Comparison of ENCODE assay signal across 8 cellular contexts in the genomic region with DNA sequence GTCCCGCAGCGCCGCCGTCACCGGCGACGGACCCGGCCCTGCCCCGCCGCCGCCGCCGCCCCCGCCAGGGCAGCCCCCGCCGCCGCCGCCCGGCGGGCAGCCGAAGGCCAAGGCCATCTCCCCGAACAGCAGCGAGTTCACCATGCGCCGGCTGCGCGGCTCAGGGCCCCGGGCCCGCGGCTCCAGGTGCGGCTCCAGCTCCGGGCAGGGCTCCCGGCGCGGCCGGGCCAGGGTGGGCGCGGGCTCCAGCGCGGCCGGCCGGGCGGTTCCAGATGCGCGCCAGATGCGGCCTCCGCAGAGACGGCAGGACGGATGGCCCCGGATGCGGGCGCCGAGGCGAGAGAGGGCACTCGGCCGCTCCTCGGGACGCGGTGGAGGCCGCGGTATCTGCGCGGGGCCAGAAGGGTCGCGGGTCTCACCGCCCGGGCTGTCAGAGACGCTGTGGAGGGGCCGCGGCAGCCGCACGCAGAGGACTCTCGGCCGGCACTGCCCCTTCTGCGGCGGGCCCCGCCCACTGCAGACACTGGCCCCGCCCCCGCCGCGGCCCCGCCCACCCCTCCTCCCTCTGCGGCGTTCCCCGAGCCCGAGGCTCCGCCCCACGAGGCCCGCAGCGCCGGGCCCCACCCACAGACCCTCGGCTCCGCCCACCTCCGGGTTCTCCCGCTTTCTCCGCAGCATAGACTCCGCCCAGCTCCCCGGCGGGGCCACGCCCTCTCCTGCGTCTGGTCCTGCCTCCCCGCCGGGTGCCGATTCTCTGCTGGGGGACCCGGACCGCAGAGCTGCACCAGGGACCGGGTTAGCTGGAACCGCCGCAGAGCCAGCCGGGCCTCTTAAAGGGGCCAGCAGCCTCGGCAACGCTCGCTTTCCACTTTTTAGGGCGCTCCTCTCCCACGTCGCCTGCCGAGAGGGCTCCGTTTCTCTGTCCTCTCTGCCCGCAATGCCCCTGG. TPM values are rescaled to one million over a fixed set of nuclear protein-coding genes. Genes with fewer than 3 reads are reported as not detected.
DNase-seq lines count a peak whose midpoint lies in the region; ATAC-seq, FAIRE-seq and TF ChIP-seq lines count a peak whose summit lies in the region.

A gene (minus strand): TSS at position 488 of the 947 bp plus-strand sequence. CDS start 344 bp downstream, at position 144.

- DNase-seq in GM19239 (ENCODE audit: insufficient read length, low spot score): peak; percentile 98
- DNase-seq in NCI-H774 (lab: John Stamatoyannopoulos, UW): peak; percentile 70
- DNase-seq in activated CD4-positive, alpha-beta memory T cell treated with anti-CD3 and anti-CD28 coated beads, Interleukin-2, amount 10 ng/mL, durations not matched to agents 7 days and 5 days: peak; percentile 97
- peak; percentile 95 to 100 (median 98) for DNase-seq in dorsolateral prefrontal cortex
- DNase-seq in lower leg skin (ENCODE audit: low spot score in 2 of 2): peak; percentile 97 to 100
- DNase-seq in stimulated activated CD4-positive, alpha-beta T cell treated with anti-CD3 and anti-CD28 coated beads, Interleukin-4, amount 100 ng/mL, for 24 hours: peak; percentile 99

- no peaks in the 10 kb centered on the region for H3K36me3 ChIP-seq in BLaER1

- peak within 1 kb of the TSS; percentile 99 for H3K4me2 ChIP-seq in BLaER1

- H3K4me3 Mint-ChIP-seq in activated CD4-positive, alpha-beta memory T cell treated with anti-CD3 and anti-CD28 coated beads, Interleukin-2, amount 10 ng/mL, durations not matched to agents 7 days and 5 days: peak within 1 kb of the TSS; percentile 83

- ATAC-seq in HG03439 (IDR thresholded peaks at IDR 0.05; ENCODE audit: unreplicated experiment): peak; percentile 71

- H3K27me3 ChIP-seq in BLaER1: no peaks in the 10 kb centered on the region
- H3K27me3 ChIP-seq in dorsolateral prefrontal cortex: no peaks in the 10 kb centered on the region

- peak within 1 kb of the TSS; percentile 89 for H3K4me3 ChIP-seq in BLaER1
- H3K4me3 ChIP-seq in dorsolateral prefrontal cortex: peak within 1 kb of the TSS; percentile 62 to 97 (median 79)
- H3K4me3 ChIP-seq in lower leg skin (ENCODE audit: low read depth, poor library complexity, severe bottlenecking): peak within 1 kb of the TSS; percentile 61

- H4K20me1 ChIP-seq in BLaER1: peaks cover 48% of the 10 kb centered on the region

- H3K27ac ChIP-seq in BLaER1: peak within 1 kb of the TSS; percentile 73
- H3K27ac ChIP-seq in dorsolateral prefrontal cortex: peak within 1 kb of the TSS in 58 of 59 donors; percentile 4 to 93 (median 81)

- H3K4me1 ChIP-seq in BLaER1: peaks cover 58% of the 10 kb centered on the region

- H3K36me3 Mint-ChIP-seq in activated CD4-positive, alpha-beta memory T cell treated with anti-CD3 and anti-CD28 coated beads, Interleukin-2, amount 10 ng/mL, durations not matched to agents 7 days and 5 days (ENCODE audit: low read depth): peaks cover 12% of the 10 kb centered on the region

- WGBS in lower leg skin, 2 donors: 0% methylated on average over 25 to 34 of the region's 119 CpGs

- peak within 1 kb of the TSS; percentile 83 for H3K9ac ChIP-seq in BLaER1

- intact Hi-C loops in dorsolateral prefrontal cortex (cut with DNase I) (loop anchor here (2.0 to 10.0 kb wide), 4 partner anchors 41 to 111 kb away; a partner anchor contains a TSS), lower leg skin (cut with DNase I; ENCODE audit: low total_unique reads) (no loop called here)

- TF ChIP-seq POLR2A in lower leg skin (IDR thresholded peaks at IDR 0.05): peak in 1 of 2 donors; percentile 57

- peaks cover 58% of the 10 kb centered on the region for H3K4me1 Mint-ChIP-seq in activated CD4-positive, alpha-beta memory T cell treated with anti-CD3 and anti-CD28 coated beads, Interleukin-2, amount 10 ng/mL, durations not matched to agents 7 days and 5 days

- TF ChIP-seq CTCF in dorsolateral prefrontal cortex (IDR thresholded peaks at IDR 0.05 in 54 of 56, conservative IDR thresholded peaks at IDR 0.05 in 2 of 56; ENCODE audit: low read depth in 1 of 56, partially characterized antibody in 56 of 56) (peak in 14 of 56 donors; percentile 4 to 51 (median 19)), lower leg skin (IDR thresholded peaks at IDR 0.05) (no peak)

- POLR2A ChIA-PET in activated CD4-positive, alpha-beta memory T cell treated with anti-CD3 and anti-CD28 coated beads, Interleukin-2, amount 10 ng/mL, durations not matched to agents 7 days and 5 days (lab: Charles Lee): interaction anchor here (0.7 to 12.3 kb wide), 14 partner anchors 8 to 167 kb away, joined by 3 to 414 read pairs (median 4); a partner anchor contains a TSS

- no peaks in the 10 kb centered on the region for H3K9me3 Mint-ChIP-seq in activated CD4-positive, alpha-beta memory T cell treated with anti-CD3 and anti-CD28 coated beads, Interleukin-2, amount 10 ng/mL, durations not matched to agents 7 days and 5 days

- no peaks in the 10 kb centered on the region for H3K9me3 ChIP-seq in BLaER1

- CTCF ChIA-PET in activated CD4-positive, alpha-beta memory T cell treated with anti-CD3 and anti-CD28 coated beads, Interleukin-2, amount 10 ng/mL, durations not matched to agents 7 days and 5 days (lab: Charles Lee): interaction anchor here (0.7 to 11.1 kb wide), 4 partner anchors 29 to 892 kb away, joined by 3 to 123 read pairs (median 11); no protein-coding TSS in a partner anchor

- H3K27ac Mint-ChIP-seq in activated CD4-positive, alpha-beta memory T cell treated with anti-CD3 and anti-CD28 coated beads, Interleukin-2, amount 10 ng/mL, durations not matched to agents 7 days and 5 days: peak within 1 kb of the TSS; percentile 23

- FAIRE-seq in GM19239 (lab: Jason Lieb, UNC): peak; percentile 84

- peaks cover 24% of the 10 kb centered on the region for H3K27me3 Mint-ChIP-seq in activated CD4-positive, alpha-beta memory T cell treated with anti-CD3 and anti-CD28 coated beads, Interleukin-2, amount 10 ng/mL, durations not matched to agents 7 days and 5 days

RNA-seq across cellular contexts. Expression of the gene that starts here (rescaled TPM):
- total RNA-seq in activated CD4-positive, alpha-beta memory T cell treated with anti-CD3 and anti-CD28 coated beads, Interleukin-2, amount 10 ng/mL, durations not matched to agents 7 days and 5 days: 10 to 100 TPM; 19.9 to 22.7 TPM
- total RNA-seq in dorsolateral prefrontal cortex (10 to 100 TPM; 15.3 to 36.0 (median 21.7) TPM), lower leg skin (100 to 1,000 TPM; 317 to 562 (median 451) TPM)

Comparison
In these comparisons a context has a peak if more than half of its experiments do, and no peak if none do; other contexts are left out.
1. Peak in every context shown above with its lines: DNase-seq, ATAC-seq, H3K4me3 ChIP-seq and H3K27ac ChIP-seq.
2. RNA of the gene that starts here (total RNA-seq): 317 to 562 TPM in lower leg skin; 19.9 to 22.7 TPM in activated CD4-positive, alpha-beta memory T cell treated with anti-CD3 and anti-CD28 coated beads, Interleukin-2, amount 10 ng/mL, durations not matched to agents 7 days and 5 days and 15.3 to 36.0 TPM in dorsolateral prefrontal cortex; every median in the first group is over 4 times any median in the second.